29 cellular contexts compared by ENCODE assay signal in genomic region chr9:92033991-92034390, GRCh38.
"Had no signal": no experiment of that assay in that cellular context is flagged by ENCODE, and none has a peak within 500 bp of the region (broad histone marks: within the 10 kb centered on the region; RNA-seq: fewer than 3 reads in every experiment).

No MANE protein-coding gene starts in this region.

- H3K4me1 Mint-ChIP-seq: activated B cell treated with CpG ODN at 0.5 μM for 24 hours had no signal

- H3K4me3 Mint-ChIP-seq: activated B cell treated with CpG ODN at 0.5 μM for 24 hours; activated CD8-positive, alpha-beta T cell treated with anti-CD3 and anti-CD28 coated beads for 36 hours; activated naive CD4-positive, alpha-beta T cell treated with anti-CD3 and anti-CD28 coated beads for 36 hours; activated naive CD8-positive, alpha-beta T cell; activated T-cell treated with anti-CD3 and anti-CD28 coated beads, Interleukin-2, amount 50 U/mL, for 4 hours; dendritic cell treated with granulocyte-macrophage colony-stimulating factor and Interleukin-4, amounts not matched to agents 40 ng/mL and 50 ng/mL, for 4 days; T-helper 17 cell; T-helper 2 cell treated with Interferon-gamma antibody and Interleukin-4, amounts not matched to agents 5 μg/mL and 100 μg/mL, for 36 hours had no signal

- FAIRE-seq: colon, endothelial cell of umbilical vein, frontal cortex had no signal

- DNase-seq: activated B cell treated with CpG ODN at 0.5 μM for 24 hours; activated CD4-positive, alpha-beta T cell treated with anti-CD3 and anti-CD28 coated beads for 48 hours; activated CD4-positive, alpha-beta T cell treated with anti-CD3 and anti-CD28 coated beads, Interleukin-2, amount 50 U/mL, for 1 hour; activated CD4-positive, alpha-beta T cell treated with anti-CD3 and anti-CD28 coated beads, Interleukin-2, amount 50 U/mL, for 48 hours; activated CD8-positive, alpha-beta memory T cell treated with anti-CD3 and anti-CD28 coated beads for 24 hours; activated CD8-positive, alpha-beta T cell treated with anti-CD3 and anti-CD28 coated beads for 36 hours; activated effector memory CD4-positive, alpha-beta T cell treated with anti-CD3 and anti-CD28 coated beads, Interleukin-2, amount 50 U/mL, for 16 hours; activated naive CD4-positive, alpha-beta T cell treated with anti-CD3 and anti-CD28 coated beads for 36 hours; activated T-cell treated with anti-CD3 and anti-CD28 coated beads, Interleukin-2, amount 50 U/mL, for 4 hours; amniotic stem cell; anterior cingulate cortex; body of pancreas; caudate nucleus; dorsolateral prefrontal cortex; effector memory CD4-positive, alpha-beta T cell; foreskin fibroblast; head of caudate nucleus; T-helper 1 cell; T-helper 17 cell; T1000; WERI-Rb-1 had no signal

- H3K9me3 ChIP-seq: body of pancreas had no signal

- H3K4me1 ChIP-seq: body of pancreas had no signal

- H3K27me3 ChIP-seq: body of pancreas, dorsolateral prefrontal cortex had no signal

- H3K27me3 Mint-ChIP-seq: activated B cell treated with CpG ODN at 0.5 μM for 24 hours; activated CD8-positive, alpha-beta T cell treated with anti-CD3 and anti-CD28 coated beads for 36 hours; activated naive CD8-positive, alpha-beta T cell; dendritic cell treated with granulocyte-macrophage colony-stimulating factor and Interleukin-4, amounts not matched to agents 40 ng/mL and 50 ng/mL, for 4 days; T-helper 17 cell had no signal

- H3K27ac Mint-ChIP-seq: activated B cell treated with CpG ODN at 0.5 μM for 24 hours; activated CD8-positive, alpha-beta T cell treated with anti-CD3 and anti-CD28 coated beads for 36 hours; activated naive CD4-positive, alpha-beta T cell treated with anti-CD3 and anti-CD28 coated beads for 36 hours; activated naive CD8-positive, alpha-beta T cell; activated T-helper 2 cell treated with anti-CD3 and anti-CD28 coated beads, Interferon-gamma antibody, Interleukin-2, Interleukin-4, amounts not matched to agents 10 μg/mL and 5 μg/mL and 100 μg/mL, durations not matched to agents 14 hours and 24 hours and 36 hours; dendritic cell treated with granulocyte-macrophage colony-stimulating factor and Interleukin-4, amounts not matched to agents 40 ng/mL and 50 ng/mL, for 4 days; T-helper 17 cell; T-helper 2 cell treated with Interferon-gamma antibody and Interleukin-4, amounts not matched to agents 5 μg/mL and 100 μg/mL, for 36 hours had no signal

- H3K27ac ChIP-seq: body of pancreas, dorsolateral prefrontal cortex, epithelial cell of prostate, WERI-Rb-1 had no signal

- H3K9me3 Mint-ChIP-seq: activated B cell treated with CpG ODN at 0.5 μM for 24 hours; activated CD8-positive, alpha-beta T cell treated with anti-CD3 and anti-CD28 coated beads for 36 hours; activated naive CD4-positive, alpha-beta T cell treated with anti-CD3 and anti-CD28 coated beads for 36 hours; activated T-cell treated with anti-CD3 and anti-CD28 coated beads, Interleukin-2, amount 50 U/mL, for 4 hours; activated T-helper 2 cell treated with anti-CD3 and anti-CD28 coated beads, Interferon-gamma antibody, Interleukin-2, Interleukin-4, amounts not matched to agents 10 μg/mL and 5 μg/mL and 100 μg/mL, durations not matched to agents 14 hours and 24 hours and 36 hours; dendritic cell treated with granulocyte-macrophage colony-stimulating factor and Interleukin-4, amounts not matched to agents 40 ng/mL and 50 ng/mL, for 4 days; T-helper 2 cell treated with Interferon-gamma antibody and Interleukin-4, amounts not matched to agents 5 μg/mL and 100 μg/mL, for 36 hours had no signal

- H3K4me3 ChIP-seq: body of pancreas, dorsolateral prefrontal cortex had no signal
